8 cellular contexts compared by ENCODE assay signal in genomic region chr16:2721634-2722173, GRCh38. TPM values are rescaled to one million over a fixed set of nuclear protein-coding genes. Genes with fewer than 3 reads are reported as not detected.
DNase-seq lines count a peak whose midpoint lies in the region; ATAC-seq and TF ChIP-seq lines count a peak whose summit lies in the region.
"Not testable (repeated sequence)": the region's sequence is repeated elsewhere in the genome, so short reads cannot be mapped to it uniquely, and the experiment has no call there.

No MANE protein-coding gene starts in this region.

- peak overlapping the region in 3 of 7 donors; percentile 41 to 77 (median 48) for H3K27ac Mint-ChIP-seq in CD4-positive, alpha-beta memory T cell
- H3K27ac Mint-ChIP-seq in activated T-cell treated with anti-CD3 and anti-CD28 coated beads, Interleukin-2, amount 50 U/mL, for 72 hours; dendritic cell treated with granulocyte-macrophage colony-stimulating factor and Interleukin-4, amounts not matched to agents 40 ng/mL and 50 ng/mL, for 4 days: not testable (repeated sequence)

- not testable (repeated sequence) for TF ChIP-seq CTCF in HFF-Myc (IDR thresholded peaks at IDR 0.05; ENCODE audit: low read depth, low read length, missing control alignments); OCI-LY7 (conservative IDR thresholded peaks at IDR 0.05; ENCODE audit: low read length)

- not testable (repeated sequence) for H3K79me2 ChIP-seq in OCI-LY7 (ENCODE audit: insufficient read depth, low read depth, low read length)

- not testable (repeated sequence) for H3K4me1 Mint-ChIP-seq in CD4-positive, alpha-beta memory T cell; activated T-cell treated with anti-CD3 and anti-CD28 coated beads, Interleukin-2, amount 50 U/mL, for 72 hours (ENCODE audit: low read depth)
- peaks cover 10% of the 10 kb centered on the region for H3K4me1 Mint-ChIP-seq in dendritic cell treated with granulocyte-macrophage colony-stimulating factor and Interleukin-4, amounts not matched to agents 40 ng/mL and 50 ng/mL, for 4 days (ENCODE audit: low read depth)

- WGBS in iPS DF 6.9 (ENCODE audit: insufficient coverage, insufficient read length), result no CpG with 5 or more reads among the region's 14 CpGs

- not testable (repeated sequence) for H3K36me3 Mint-ChIP-seq in CD4-positive, alpha-beta memory T cell; activated T-cell treated with anti-CD3 and anti-CD28 coated beads, Interleukin-2, amount 50 U/mL, for 72 hours (ENCODE audit: insufficient read depth in 2 of 2); dendritic cell treated with granulocyte-macrophage colony-stimulating factor and Interleukin-4, amounts not matched to agents 40 ng/mL and 50 ng/mL, for 4 days (ENCODE audit: low read depth)

- not testable (repeated sequence) for H3K4me3 ChIP-seq in CD4-positive, alpha-beta memory T cell (ENCODE audit: low read length in 2 of 2)
- peak overlapping the region; percentile 54 for H3K4me3 ChIP-seq in HFF-Myc (replicated peaks; ENCODE audit: low read depth, low read length)
- H3K4me3 ChIP-seq in OCI-LY7 (ENCODE audit: low read depth, low read length, poor library complexity, severe bottlenecking), result peak overlapping the region; percentile 72
- H3K4me3 ChIP-seq in iPS DF 6.9 (ENCODE audit: low read length), result peak overlapping the region; percentile 57; the same call in 1 of the 2 replicates
- H3K4me3 ChIP-seq in neuron (ENCODE audit: low read length), result peak overlapping the region; percentile 56
- H3K4me3 ChIP-seq in subcutaneous abdominal adipose tissue (ENCODE audit: low read depth in 1 of 5, low read length in 5 of 5), result peak overlapping the region; percentile 3 to 64 (median 51)

- not testable (repeated sequence) for H3K9me3 ChIP-seq in CD4-positive, alpha-beta memory T cell (ENCODE audit: control insufficient read depth in 1 of 2, low read length in 2 of 2); OCI-LY7 (ENCODE audit: low read length); iPS DF 6.9 (ENCODE audit: control insufficient read depth, insufficient read depth, low read length); neuron (ENCODE audit: low read length); subcutaneous abdominal adipose tissue (ENCODE audit: control insufficient read depth in 5 of 5, low read length in 5 of 5)

- intact Hi-C loops in CD4-positive, alpha-beta memory T cell (cut with micrococcal nuclease), result loop anchor here (1.0 kb wide), 3 partner anchors 31 to 147 kb away; partner anchors contain the start of genes KCTD5 and SRRM2
- intact Hi-C loops in OCI-LY7 (cut with micrococcal nuclease; ENCODE audit: unreplicated experiment), result loop anchor here (2.0 kb wide), 1 partner anchor 39 kb away; the partner anchor contains the start of gene KCTD5
- intact Hi-C loops in dendritic cell treated with granulocyte-macrophage colony-stimulating factor and Interleukin-4, amounts not matched to agents 40 ng/mL and 50 ng/mL, for 4 days (cut with micrococcal nuclease), result loop anchor here (2.0 kb wide), 1 partner anchor 31 kb away; the partner anchor contains the start of gene SRRM2

- peak overlapping the region; percentile 39 to 74 (median 64) for H3K4me3 Mint-ChIP-seq in CD4-positive, alpha-beta memory T cell
- peak overlapping the region; percentile 69 to 73 for H3K4me3 Mint-ChIP-seq in activated T-cell treated with anti-CD3 and anti-CD28 coated beads, Interleukin-2, amount 50 U/mL, for 72 hours
- H3K4me3 Mint-ChIP-seq in dendritic cell treated with granulocyte-macrophage colony-stimulating factor and Interleukin-4, amounts not matched to agents 40 ng/mL and 50 ng/mL, for 4 days, result peak overlapping the region; percentile 42

- not testable (repeated sequence) for H3K4me1 ChIP-seq in CD4-positive, alpha-beta memory T cell (ENCODE audit: insufficient read depth, low read length); OCI-LY7 (ENCODE audit: insufficient read depth, low read length, poor library complexity, severe bottlenecking); iPS DF 6.9 (ENCODE audit: control insufficient read depth, insufficient read depth, low read length); neuron (ENCODE audit: insufficient read depth, low read length)
- peaks cover 0 to 11% (median 3%) of the 10 kb centered on the region in 5 donors for H3K4me1 ChIP-seq in subcutaneous abdominal adipose tissue (ENCODE audit: control insufficient read depth in 5 of 5, insufficient read depth in 5 of 5, low read length in 5 of 5)

- not testable (repeated sequence) for ATAC-seq in activated T-cell treated with anti-CD3 and anti-CD28 coated beads, Interleukin-2, amount 50 U/mL, for 72 hours (replicated peaks in 1 of 2)

- H3K4me2 ChIP-seq in OCI-LY7 (ENCODE audit: low read length), result peak overlapping the region; percentile 75

- BruUV-seq in OCI-LY7 (replicated peaks; lab: Mats Ljungman, UMichigan), result not testable (repeated sequence)

- H3K27me3 Mint-ChIP-seq in CD4-positive, alpha-beta memory T cell; activated T-cell treated with anti-CD3 and anti-CD28 coated beads, Interleukin-2, amount 50 U/mL, for 72 hours (ENCODE audit: low read depth): not testable (repeated sequence)
- H3K27me3 Mint-ChIP-seq in dendritic cell treated with granulocyte-macrophage colony-stimulating factor and Interleukin-4, amounts not matched to agents 40 ng/mL and 50 ng/mL, for 4 days, result peaks cover 19% of the 10 kb centered on the region

- H2AFZ ChIP-seq in OCI-LY7 (ENCODE audit: low read length), result peak overlapping the region; percentile 93
- H2AFZ ChIP-seq in neuron (ENCODE audit: low read depth, low read length), result peak overlapping the region; percentile 34

- H3K36me3 ChIP-seq in CD4-positive, alpha-beta memory T cell (ENCODE audit: insufficient read depth, low read length); OCI-LY7 (ENCODE audit: insufficient read depth, low read length); iPS DF 6.9 (ENCODE audit: control insufficient read depth, insufficient read depth, low read length); neuron (ENCODE audit: insufficient read depth, low read length); subcutaneous abdominal adipose tissue (ENCODE audit: control insufficient read depth in 5 of 5, insufficient read depth in 5 of 5, low read length in 5 of 5): not testable (repeated sequence)

- H3K27ac ChIP-seq in CD4-positive, alpha-beta memory T cell (ENCODE audit: low read depth, low read length), result peak overlapping the region; percentile 15
- H3K27ac ChIP-seq in OCI-LY7 (ENCODE audit: low read depth, low read length, poor library complexity, severe bottlenecking), result peak overlapping the region; percentile 23
- not testable (repeated sequence) for H3K27ac ChIP-seq in iPS DF 6.9 (ENCODE audit: low read length); subcutaneous abdominal adipose tissue (ENCODE audit: low read depth, low read length)

- POLR2A ChIA-PET in CD4-positive, alpha-beta memory T cell (lab: Charles Lee; ENCODE audit: partially characterized antibody); OCI-LY7 (lab: Charles Lee): not testable (repeated sequence)

- not testable (repeated sequence) for H4K20me1 ChIP-seq in OCI-LY7 (ENCODE audit: insufficient read depth, low read length)

- H3K9ac ChIP-seq in subcutaneous abdominal adipose tissue (ENCODE audit: low read length in 5 of 5), result peak overlapping the region in 2 of 5 donors; percentile 39 to 64

- H3K9me2 ChIP-seq in OCI-LY7 (ENCODE audit: insufficient read depth, low read length), result not testable (repeated sequence)

- not testable (repeated sequence) for H3K27me3 ChIP-seq in CD4-positive, alpha-beta memory T cell (ENCODE audit: insufficient read depth, low read length); iPS DF 6.9 (ENCODE audit: control insufficient read depth, insufficient read depth, low read length); neuron (ENCODE audit: insufficient read depth, low read length); subcutaneous abdominal adipose tissue (ENCODE audit: control insufficient read depth in 5 of 5, insufficient read depth in 4 of 5, low read length in 5 of 5)

- CTCF ChIA-PET in CD4-positive, alpha-beta memory T cell (lab: Charles Lee; ENCODE audit: partially characterized antibody), result interaction anchor here (0.7 kb wide), 2 partner anchors 9 to 146 kb away, joined by 3 read pairs; no protein-coding TSS in a partner anchor
- CTCF ChIA-PET in OCI-LY7 (lab: Charles Lee; ENCODE audit: unreplicated experiment), result not testable (repeated sequence)

- H3K9me3 Mint-ChIP-seq in CD4-positive, alpha-beta memory T cell; activated T-cell treated with anti-CD3 and anti-CD28 coated beads, Interleukin-2, amount 50 U/mL, for 72 hours; dendritic cell treated with granulocyte-macrophage colony-stimulating factor and Interleukin-4, amounts not matched to agents 40 ng/mL and 50 ng/mL, for 4 days: not testable (repeated sequence)

- DNase-seq in CD4-positive, alpha-beta memory T cell; HFF-Myc (ENCODE audit: extremely low read depth, low read depth); OCI-LY7 (ENCODE audit: low spot score); activated T-cell treated with anti-CD3 and anti-CD28 coated beads, Interleukin-2, amount 50 U/mL, for 72 hours; iPS DF 6.9 (ENCODE audit: low read depth, low spot score): not testable (repeated sequence)

RNA-seq across cellular contexts. Expression of gene PRSS27, which starts 1.7 kb away (rescaled TPM):
- total RNA-seq in CD4-positive, alpha-beta memory T cell, result under 1 TPM; 0.61 to 0.96 TPM
- not detected for polyA plus RNA-seq in CD4-positive, alpha-beta memory T cell
- total RNA-seq in OCI-LY7 (2014; rRNA removed; shearing (Covaris generic)), result 1.3 and 2.7 TPM in 2 replicates
- total RNA-seq in OCI-LY7 (2022), result 5.7 and 7.7 TPM in 2 replicates
- 1 to 10 TPM; 7.6 to 8.8 TPM for total RNA-seq in activated T-cell treated with anti-CD3 and anti-CD28 coated beads, Interleukin-2, amount 50 U/mL, for 72 hours

RNA-seq across cellular contexts. Expression of gene SRRM2, which starts 30.7 kb away (rescaled TPM):
- total RNA-seq in CD4-positive, alpha-beta memory T cell, result 1,000 to 10,000 TPM; 1,118 to 1,137 TPM
- 100 to 1,000 TPM in 1 of 2 donors, 10 to 100 TPM in 1; 11.8 to 132 TPM for polyA plus RNA-seq in CD4-positive, alpha-beta memory T cell
- total RNA-seq in OCI-LY7 (2014; rRNA removed; shearing (Covaris generic)), result 206 and 208 TPM in 2 replicates
- 819 and 825 TPM in 2 replicates for total RNA-seq in OCI-LY7 (2022)
- 100 to 1,000 TPM; 696 to 731 TPM for total RNA-seq in activated T-cell treated with anti-CD3 and anti-CD28 coated beads, Interleukin-2, amount 50 U/mL, for 72 hours

RNA-seq across cellular contexts. Expression of gene KCTD5, which starts 39.4 kb away (rescaled TPM):
- 10 to 100 TPM; 26.7 to 27.1 TPM for total RNA-seq in CD4-positive, alpha-beta memory T cell
- 10 to 100 TPM; 19.6 to 22.5 TPM for polyA plus RNA-seq in CD4-positive, alpha-beta memory T cell
- 18.9 and 34.6 TPM in 2 replicates for total RNA-seq in OCI-LY7 (2014; rRNA removed; shearing (Covaris generic))
- total RNA-seq in OCI-LY7 (2022), result 25.2 and 25.8 TPM in 2 replicates
- 10 to 100 TPM; 44.8 to 50.2 TPM for total RNA-seq in activated T-cell treated with anti-CD3 and anti-CD28 coated beads, Interleukin-2, amount 50 U/mL, for 72 hours

RNA-seq across cellular contexts. Expression of gene ELOB, which starts 55.4 kb away (rescaled TPM):
- 10 to 100 TPM; 83.0 to 86.8 TPM for total RNA-seq in CD4-positive, alpha-beta memory T cell
- 100 to 1,000 TPM; 268 to 270 TPM for polyA plus RNA-seq in CD4-positive, alpha-beta memory T cell
- total RNA-seq in OCI-LY7 (2014; rRNA removed; shearing (Covaris generic)), result 282 and 285 TPM in 2 replicates
- total RNA-seq in OCI-LY7 (2022), result 204 and 209 TPM in 2 replicates
- 100 to 1,000 TPM; 158 to 208 TPM for total RNA-seq in activated T-cell treated with anti-CD3 and anti-CD28 coated beads, Interleukin-2, amount 50 U/mL, for 72 hours
